Comparison of ENCODE assay signal across 1 cellular context in genomic region chr3:37223084-37223975, GRCh38.
TF ChIP-seq lines count a peak whose summit lies in the region.

No MANE protein-coding gene starts in this region.

TF ChIP-seq in HepG2, 621 proteins besides CTCF, POLR2A, EP300 and RAD21 (continued from another document):
- TF ChIP-seq ZNF513 (CRISPR knock-in tag; conservative IDR thresholded peaks at IDR 0.05) (no peak), ZSCAN29 (CRISPR knock-in tag; conservative IDR thresholded peaks at IDR 0.05) (peak; percentile 90; the same call in 1 of the 2 replicates), ZBTB37 (CRISPR knock-in tag; IDR thresholded peaks at IDR 0.05) (no peak), ZFP62 (CRISPR knock-in tag; IDR thresholded peaks at IDR 0.05) (no peak), BCL6 (CRISPR knock-in tag; IDR thresholded peaks at IDR 0.05) (peak; percentile 58; the same call in 1 of the 2 replicates), ZNF839 (CRISPR knock-in tag; IDR thresholded peaks at IDR 0.05; ENCODE audit: borderline replicate concordance) (no peak), NKX3-1 (CRISPR knock-in tag; IDR thresholded peaks at IDR 0.05) (no peak), ZFP37 (CRISPR knock-in tag; IDR thresholded peaks at IDR 0.05; ENCODE audit: borderline replicate concordance) (no peak), ZNF672 (CRISPR knock-in tag; IDR thresholded peaks at IDR 0.05) (no peak), HMG20A (CRISPR knock-in tag; IDR thresholded peaks at IDR 0.05; ENCODE audit: borderline replicate concordance) (no peak), ZMYM2 (CRISPR knock-in tag; IDR thresholded peaks at IDR 0.05) (no peak), ISX (CRISPR knock-in tag; conservative IDR thresholded peaks at IDR 0.05) (no peak), AHR (CRISPR knock-in tag; IDR thresholded peaks at IDR 0.05) (no peak), ZNF674 (CRISPR knock-in tag; IDR thresholded peaks at IDR 0.05; ENCODE audit: low read depth) (no peak), FOXK2 (IDR thresholded peaks at IDR 0.05) (no peak), PATZ1 (CRISPR knock-in tag; IDR thresholded peaks at IDR 0.05) (0 out of 2 replicates have a peak, but pooled peaks have one; percentile 15), HDAC1 (CRISPR knock-in tag; IDR thresholded peaks at IDR 0.05) (no peak), ZNF468 (CRISPR knock-in tag; IDR thresholded peaks at IDR 0.05) (no peak), TEAD3 (CRISPR knock-in tag; optimal IDR thresholded peaks at IDR 0.05; ENCODE audit: borderline replicate concordance) (peak; percentile 41), ZSCAN21 (CRISPR knock-in tag; IDR thresholded peaks at IDR 0.05; ENCODE audit: borderline replicate concordance) (no peak), BORCS8-MEF2B (CRISPR knock-in tag; IDR thresholded peaks at IDR 0.05) (no peak), TRAFD1 (CRISPR knock-in tag; IDR thresholded peaks at IDR 0.05; ENCODE audit: borderline replicate concordance) (no peak)
